In genomic region chr2:96336873-96337272, GRCh38 we compare ENCODE assay signal across 10 cellular contexts. TPM values are rescaled to one million over a fixed set of nuclear protein-coding genes. Genes with fewer than 3 reads are reported as not detected.
A peak's percentile ranks its signal among the peaks of the same experiment; 100 is the strongest.
DNase-seq lines count a peak whose midpoint lies in the region; ATAC-seq and TF ChIP-seq lines count a peak whose summit lies in the region.
"Had no signal": no experiment of that assay in that cellular context is flagged by ENCODE, and none has a peak within 500 bp of the region (broad histone marks: within the 10 kb centered on the region; RNA-seq: fewer than 3 reads in every experiment).

No MANE protein-coding gene starts in this region.

- 84% methylated on average over 3 of the region's 3 CpGs for WGBS in suprapubic skin

- H3K9ac ChIP-seq in HCT116 (ENCODE audit: low read length) = peak overlapping the region; percentile 97

- H3K36me3 Mint-ChIP-seq in CD4-positive, CD25-positive, alpha-beta regulatory T cell = no peaks in the 10 kb centered on the region

- peaks cover 37% of the 10 kb centered on the region for H3K4me1 ChIP-seq in CD4-positive, CD25-positive, alpha-beta regulatory T cell (ENCODE audit: control insufficient read depth, insufficient read depth, low read length, poor library complexity, severe bottlenecking)
- H3K4me1 ChIP-seq in HCT116 (ENCODE audit: control insufficient read depth in 1 of 2, insufficient read depth in 2 of 2, low read length in 2 of 2) = peaks cover 4 to 50% of the 10 kb centered on the region in 2 experiments; a peak in 3 of 4 replicates
- peaks cover 14% of the 10 kb centered on the region for H3K4me1 ChIP-seq in suprapubic skin

- no peaks in the 10 kb centered on the region for H3K36me3 ChIP-seq in CD4-positive, CD25-positive, alpha-beta regulatory T cell (ENCODE audit: control insufficient read depth, insufficient read depth, low read length)
- H3K36me3 ChIP-seq in HCT116 (ENCODE audit: control insufficient read depth in 1 of 2, insufficient read depth in 2 of 2, low read length in 2 of 2) = peaks cover 1 to 4% of the 10 kb centered on the region in 2 experiments; a peak in 1 of 4 replicates
- H3K36me3 ChIP-seq in suprapubic skin = no peaks in the 10 kb centered on the region
- H3K36me3 ChIP-seq: thoracic aorta had no signal

- peaks cover 14 to 51% (median 46%) of the 10 kb centered on the region in 4 donors for H3K4me1 Mint-ChIP-seq in CD4-positive, CD25-positive, alpha-beta regulatory T cell

- CTCF ChIA-PET in HCT116 (lab: Charles Lee) = no interaction called here

- no peak for TF ChIP-seq RAD21 in HCT116 (IDR thresholded peaks at IDR 0.05; ENCODE audit: low read depth)

- peaks cover 67% of the 10 kb centered on the region for H3K79me2 ChIP-seq in HCT116 (ENCODE audit: insufficient read depth, low read length)

- H3K9me2 ChIP-seq in HCT116 (ENCODE audit: insufficient read depth) = no peaks in the 10 kb centered on the region

- H3K4me3 Mint-ChIP-seq in CD4-positive, CD25-positive, alpha-beta regulatory T cell = peak overlapping the region; percentile 68 to 92 (median 80)

- no peak for TF ChIP-seq CTCF in HCT116 (IDR thresholded peaks at IDR 0.05 in 2 of 3, conservative IDR thresholded peaks at IDR 0.05 in 1 of 3; ENCODE audit: borderline replicate concordance in 1 of 3, insufficient read depth in 1 of 3, low read depth in 2 of 3, low read length in 2 of 3)
- TF ChIP-seq CTCF in suprapubic skin (IDR thresholded peaks at IDR 0.05) = no peak

- no peak for TF ChIP-seq EP300 in suprapubic skin (IDR thresholded peaks at IDR 0.05)

- ATAC-seq in CD4-positive, CD25-positive, alpha-beta regulatory T cell (ENCODE audit: low read depth in 2 of 2) = no peak
- ATAC-seq in HCT116 = no peak
- ATAC-seq: left colon had no signal

- H3K9me3 ChIP-seq in CD4-positive, CD25-positive, alpha-beta regulatory T cell (ENCODE audit: control insufficient read depth in 2 of 2, low read length in 2 of 2) = no peaks in the 10 kb centered on the region
- no peaks in the 10 kb centered on the region for H3K9me3 ChIP-seq in HCT116 (ENCODE audit: control insufficient read depth in 1 of 2, insufficient read depth in 1 of 2, low read depth in 1 of 2, low read length in 2 of 2)
- H3K9me3 ChIP-seq in iPS-18c (ENCODE audit: control insufficient read depth, insufficient read depth, low read length) = no peaks in the 10 kb centered on the region
- no peaks in the 10 kb centered on the region for H3K9me3 ChIP-seq in suprapubic skin
- H3K9me3 ChIP-seq: thoracic aorta had no signal

- peak overlapping the region; percentile 99 for H3K4me2 ChIP-seq in HCT116 (ENCODE audit: low read length)

- no peaks in the 10 kb centered on the region for H3K27me3 Mint-ChIP-seq in CD4-positive, CD25-positive, alpha-beta regulatory T cell

- peak overlapping the region; percentile 9 for H3K4me3 ChIP-seq in CD4-positive, CD25-positive, alpha-beta regulatory T cell (ENCODE audit: low read depth, low read length)
- H3K4me3 ChIP-seq in HCT116 (replicated peaks in 1 of 2; ENCODE audit: low read depth in 1 of 2, low read length in 2 of 2) (peak overlapping the region; percentile 90 to 96), iPS-18c (ENCODE audit: insufficient read depth, low read depth, low read length) (peak overlapping the region; percentile 85; the same call in 1 of the 2 replicates), suprapubic skin (no peak overlapping the region)

- TF ChIP-seq POLR2A in HCT116 (IDR thresholded peaks at IDR 0.05; ENCODE audit: borderline replicate concordance, extremely low read depth, insufficient read depth, insufficient read length) (no peak), suprapubic skin (IDR thresholded peaks at IDR 0.05) (no peak)

- no peak overlapping the region for H3K27ac ChIP-seq in CD4-positive, CD25-positive, alpha-beta regulatory T cell (ENCODE audit: insufficient read depth, low read length, poor library complexity, severe bottlenecking)
- 0 out of 2 replicates have a peak overlapping the region, but pooled peaks have one; percentile 69 for H3K27ac ChIP-seq in HCT116 (ENCODE audit: low read depth, low read length)
- H3K27ac ChIP-seq in suprapubic skin = no peak overlapping the region
- H3K27ac ChIP-seq: thoracic aorta had no signal

- H4K20me1 ChIP-seq in HCT116 (ENCODE audit: insufficient read depth) = no peaks in the 10 kb centered on the region

- POLR2A ChIA-PET in HCT116 (lab: Charles Lee) = interaction anchor here (1.7 to 1.8 kb wide), 2 partner anchors 11 to 16 kb away, joined by 3 to 13 read pairs; no protein-coding TSS in a partner anchor

- no peaks in the 10 kb centered on the region for H3K9me3 Mint-ChIP-seq in CD4-positive, CD25-positive, alpha-beta regulatory T cell

- RAD21 ChIA-PET in HCT116 (lab: Charles Lee; ENCODE audit: low non-redundant PET in 1 of 2, low total read pairs in 2 of 2, uncharacterized antibody in 2 of 2, unreplicated experiment in 2 of 2) = no interaction called here

- DNase-seq in CD4-positive, CD25-positive, alpha-beta regulatory T cell = no peak
- no peak for DNase-seq in HCT116 (ENCODE audit: low read depth, low spot score)
- peak; percentile 72 for DNase-seq in SKM-1 treated with dmso at 0.1 percent for 144 hours (lab: John Stamatoyannopoulos, UW; ENCODE audit: unreplicated experiment)
- DNase-seq in midbrain (lab: John Stamatoyannopoulos, UW) = no peak
- no peak for DNase-seq in suprapubic skin (ENCODE audit: low spot score in 2 of 2)
- DNase-seq in RKO (ENCODE audit: low spot score) = no peak
- no peak for DNase-seq in NCI-H82 (lab: John Stamatoyannopoulos, UW)
- DNase-seq: left colon had no signal

- no peaks in the 10 kb centered on the region for H3K27me3 ChIP-seq in CD4-positive, CD25-positive, alpha-beta regulatory T cell (ENCODE audit: control insufficient read depth, insufficient read depth, low read length)
- H3K27me3 ChIP-seq in HCT116 (ENCODE audit: insufficient read depth, low read length) (no peaks in the 10 kb centered on the region), suprapubic skin (no peaks in the 10 kb centered on the region)

- H2AFZ ChIP-seq in HCT116 (ENCODE audit: low read depth, low read length, poor library complexity, severe bottlenecking) = no peak overlapping the region

- H3K27ac Mint-ChIP-seq in CD4-positive, CD25-positive, alpha-beta regulatory T cell = peak overlapping the region in 2 of 3 donors; percentile 73 to 97

- intact Hi-C loops in HCT116 (cut with micrococcal nuclease) = loop anchor here (5.0 kb wide), 1 partner anchor 170 kb away; the partner anchor contains the start of gene NEURL3

- BruUV-seq in HCT116 (replicated peaks; lab: Mats Ljungman, UMichigan) = no TSS peak

TF ChIP-seq in HCT116, 20 proteins besides CTCF, POLR2A, EP300 and RAD21 (continues in another document):
- TF ChIP-seq JUND (IDR thresholded peaks at IDR 0.05) (no peak), SIN3A (IDR thresholded peaks at IDR 0.05; ENCODE audit: low read depth) (no peak), POLR2AphosphoS5 (IDR thresholded peaks at IDR 0.05; ENCODE audit: low read depth, low read length) (no peak), ELF1 (IDR thresholded peaks at IDR 0.05; ENCODE audit: borderline replicate concordance, low read depth) (no peak), FOSL1 (IDR thresholded peaks at IDR 0.05; ENCODE audit: low read depth) (no peak), REST (IDR thresholded peaks at IDR 0.05; ENCODE audit: low read depth) (no peak)

RNA-seq across cellular contexts. Expression of gene NCAPH, which starts 1.3 kb away (rescaled TPM):
- 14.0 TPM for total RNA-seq in CD4-positive, CD25-positive, alpha-beta regulatory T cell
- 10 to 100 TPM in 1 of 4 donors, 1 to 10 TPM in 3; 4.2 to 10.0 (median 8.1) TPM for polyA plus RNA-seq in CD4-positive, CD25-positive, alpha-beta regulatory T cell
- total RNA-seq in HCT116 (2021; ENCODE audit: unreplicated experiment) (64.1 TPM), suprapubic skin (1 to 10 TPM; 1.7 to 3.9 (median 2.6) TPM)
- polyA plus RNA-seq in HCT116 (2012) = 40.9 and 53.9 TPM in 2 replicates

RNA-seq across cellular contexts. Expression of gene ITPRIPL1, which starts 11.8 kb away (rescaled TPM):
- 27.8 TPM for total RNA-seq in CD4-positive, CD25-positive, alpha-beta regulatory T cell
- 10 to 100 TPM in 2 of 4 donors, 1 to 10 TPM in 2; 7.5 to 17.5 (median 10.9) TPM for polyA plus RNA-seq in CD4-positive, CD25-positive, alpha-beta regulatory T cell
- 12.4 TPM for total RNA-seq in HCT116 (2021; ENCODE audit: unreplicated experiment)
- 6.4 and 7.3 TPM in 2 replicates for polyA plus RNA-seq in HCT116 (2012)
- total RNA-seq in suprapubic skin = 1 to 10 TPM in 3 of 4 donors, under 1 TPM in 1; 0.86 to 2.6 (median 2.2) TPM

RNA-seq across cellular contexts. Expression of gene SNRNP200, which starts 31.5 kb away (rescaled TPM):
- total RNA-seq in CD4-positive, CD25-positive, alpha-beta regulatory T cell = 295 TPM
- polyA plus RNA-seq in CD4-positive, CD25-positive, alpha-beta regulatory T cell = 10 to 100 TPM; 67.4 to 89.4 (median 83.4) TPM
- total RNA-seq in HCT116 (2021; ENCODE audit: unreplicated experiment) (202 TPM), suprapubic skin (100 to 1,000 TPM in 3 of 4 donors, 10 to 100 TPM in 1; 75.8 to 150 (median 110) TPM)
- polyA plus RNA-seq in HCT116 (2012) = 225 and 235 TPM in 2 replicates
